Comparison of ENCODE assay signal across 2 cellular contexts in genomic region chr5:37786855-37787254, GRCh38.
A peak's percentile ranks its signal among the peaks of the same experiment; 100 is the strongest.
TF ChIP-seq lines count a peak whose summit lies in the region.

No MANE protein-coding gene starts in this region.

TF ChIP-seq in IMR-90, 13 proteins besides CTCF, POLR2A, EP300 and RAD21:
- TF ChIP-seq SMC3 (IDR thresholded peaks at IDR 0.05; ENCODE audit: low read depth, low read length), result no peak
- no peak for TF ChIP-seq RFX5 (IDR thresholded peaks at IDR 0.05; ENCODE audit: low read depth, low read length)
- TF ChIP-seq FOS (IDR thresholded peaks at IDR 0.05; ENCODE audit: low read depth, low read length), result peak; percentile 76
- 0 out of 2 replicates have a peak, but pooled peaks have one; percentile 3 for TF ChIP-seq MAFK (IDR thresholded peaks at IDR 0.05; ENCODE audit: low read depth, low read length)
- peak; percentile 87 for TF ChIP-seq CEBPB (IDR thresholded peaks at IDR 0.05; ENCODE audit: low read depth, low read length)
- peak; percentile 67 for TF ChIP-seq NFE2L2 (IDR thresholded peaks at IDR 0.05; ENCODE audit: low read depth, low read length)
- TF ChIP-seq CHD1 (IDR thresholded peaks at IDR 0.05; ENCODE audit: low read depth, low read length), result no peak

TF ChIP-seq in K562, 482 proteins besides CTCF, POLR2A, EP300 and RAD21:
- TF ChIP-seq ATF3 (IDR thresholded peaks at IDR 0.05), result peak; percentile 39; the same call in 1 of the 2 replicates
- TF ChIP-seq ATF3 (CRISPR knock-in tag; conservative IDR thresholded peaks at IDR 0.05), result no peak
- no peak for TF ChIP-seq NFE2L1 (tag; IDR thresholded peaks at IDR 0.05; ENCODE audit: borderline replicate concordance, low read depth)
- no peak for TF ChIP-seq RNF2 (IDR thresholded peaks at IDR 0.05)
- TF ChIP-seq ELF1 (tag; IDR thresholded peaks at IDR 0.05), result no peak
- TF ChIP-seq C11orf30 (IDR thresholded peaks at IDR 0.05; ENCODE audit: low read depth), result no peak
- TF ChIP-seq JUND (IDR thresholded peaks at IDR 0.05; ENCODE audit: borderline replicate concordance, low read depth, low read length), result no peak; the same call in 1 of the 2 replicates
- TF ChIP-seq JUND (tag; IDR thresholded peaks at IDR 0.05; ENCODE audit: borderline replicate concordance, low read depth, low read length), result 0 out of 3 replicates have a peak, but pooled peaks have one; percentile 24
- peak; percentile 38; the same call in 1 of the 2 replicates for TF ChIP-seq FOSL1 (tag; conservative IDR thresholded peaks at IDR 0.05)
- TF ChIP-seq HNRNPK (IDR thresholded peaks at IDR 0.05; ENCODE audit: low read depth, low read length, poor library complexity, severe bottlenecking), result no peak
- no peak for TF ChIP-seq ZNF24 (IDR thresholded peaks at IDR 0.05)
- no peak for TF ChIP-seq TEAD2 (tag; IDR thresholded peaks at IDR 0.05)
- TF ChIP-seq ZNF518B (CRISPR knock-in tag; IDR thresholded peaks at IDR 0.05), result no peak
